Comparison of ENCODE assay signal across 1 cellular context in the genomic region with DNA sequence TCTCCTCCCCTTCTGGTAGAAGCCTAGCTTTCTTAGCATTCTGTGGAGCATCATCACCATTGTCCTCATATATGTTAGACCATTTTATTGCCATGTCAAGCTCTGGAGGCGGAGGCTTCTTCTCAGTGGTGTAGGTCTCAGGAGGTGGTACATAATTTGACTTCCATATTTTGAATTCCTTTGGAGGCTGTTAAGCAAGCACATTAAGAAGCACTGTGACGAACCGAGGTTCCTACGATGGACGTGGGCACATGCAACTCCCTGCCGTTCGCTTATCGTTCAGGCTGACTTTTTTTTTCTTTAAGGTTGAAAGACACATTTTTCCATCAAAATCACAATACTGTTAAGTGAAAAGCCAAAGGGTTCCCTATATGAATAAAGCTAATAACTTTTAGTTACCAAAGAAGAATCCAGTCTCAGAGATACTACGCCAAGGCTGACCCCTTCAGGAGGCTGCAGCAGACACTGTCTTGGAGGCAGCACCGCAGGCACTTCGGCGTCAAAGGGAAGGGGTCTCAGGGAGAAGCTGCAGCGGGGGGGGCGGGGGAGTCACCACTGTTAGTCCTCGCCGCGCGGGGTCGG.
TF ChIP-seq lines count a peak whose summit lies in the region.

No MANE protein-coding gene starts in this region.

TF ChIP-seq in liver, 16 proteins besides CTCF, POLR2A, EP300 and RAD21 (continued from another document):
- TF ChIP-seq GABPA (IDR thresholded peaks at IDR 0.05 in 1 of 2, conservative IDR thresholded peaks at IDR 0.05 in 1 of 2), result no peak
- TF ChIP-seq TAF1 (conservative IDR thresholded peaks at IDR 0.05), result no peak
- TF ChIP-seq MAX (IDR thresholded peaks at IDR 0.05), result no peak
- TF ChIP-seq EGR1 (IDR thresholded peaks at IDR 0.05; ENCODE audit: low read depth in 2 of 2), result no peak
- no peak for TF ChIP-seq JUND (IDR thresholded peaks at IDR 0.05)
- TF ChIP-seq ATF3 (IDR thresholded peaks at IDR 0.05), result no peak
- no peak for TF ChIP-seq SP1 (IDR thresholded peaks at IDR 0.05)
- TF ChIP-seq FOXA2 (IDR thresholded peaks at IDR 0.05), result no peak
- TF ChIP-seq HNF4G (IDR thresholded peaks at IDR 0.05), result no peak
- no peak for TF ChIP-seq FOXA1 (IDR thresholded peaks at IDR 0.05)
